Comparison of ENCODE assay signal across 1 cellular context in genomic region chr20:50727792-50728485, GRCh38.
TF ChIP-seq lines count a peak whose summit lies in the region.

No MANE protein-coding gene starts in this region.

TF ChIP-seq in K562, 482 proteins besides CTCF, POLR2A, EP300 and RAD21:
- TF ChIP-seq ZNF561 (CRISPR knock-in tag; conservative IDR thresholded peaks at IDR 0.05): no peak
- TF ChIP-seq ZNF407 (IDR thresholded peaks at IDR 0.05; ENCODE audit: low read depth): no peak
- no peak for TF ChIP-seq TEAD4 (IDR thresholded peaks at IDR 0.05; ENCODE audit: low read length)
- no peak for TF ChIP-seq TEAD4 (CRISPR knock-in tag; IDR thresholded peaks at IDR 0.05; ENCODE audit: borderline replicate concordance)
- TF ChIP-seq TFE3 (CRISPR knock-in tag; IDR thresholded peaks at IDR 0.05): peak; percentile 88
- TF ChIP-seq SMARCA4 (IDR thresholded peaks at IDR 0.05): no peak
- TF ChIP-seq BCOR (IDR thresholded peaks at IDR 0.05): no peak
- no peak for TF ChIP-seq ZNF511 (CRISPR knock-in tag; IDR thresholded peaks at IDR 0.05)
- no peak for TF ChIP-seq ZNF584 (CRISPR knock-in tag; IDR thresholded peaks at IDR 0.05; ENCODE audit: low read depth)
- no peak for TF ChIP-seq CEBPG (CRISPR knock-in tag; IDR thresholded peaks at IDR 0.05)
- peak; percentile 59 to 61; a peak in 2 of 4 replicates for TF ChIP-seq CEBPG (tag; conservative IDR thresholded peaks at IDR 0.05 in 1 of 2, IDR thresholded peaks at IDR 0.05 in 1 of 2)
- no peak for TF ChIP-seq SLC30A9 (CRISPR knock-in tag; IDR thresholded peaks at IDR 0.05)
- no peak for TF ChIP-seq MCM3 (IDR thresholded peaks at IDR 0.05)
- TF ChIP-seq EWSR1 (IDR thresholded peaks at IDR 0.05; ENCODE audit: borderline replicate concordance, low read depth, partially characterized antibody): peak; percentile 75
- no peak for TF ChIP-seq BACH1 (tag; IDR thresholded peaks at IDR 0.05)
- TF ChIP-seq MECOM (CRISPR knock-in tag; IDR thresholded peaks at IDR 0.05): no peak
- TF ChIP-seq CEBPB (tag; IDR thresholded peaks at IDR 0.05): peak; percentile 71
- TF ChIP-seq TOE1 (IDR thresholded peaks at IDR 0.05; ENCODE audit: borderline replicate concordance): peak; percentile 24; the same call in 1 of the 2 replicates
- TF ChIP-seq TOE1 (CRISPR knock-in tag; IDR thresholded peaks at IDR 0.05; ENCODE audit: borderline replicate concordance, low read depth): no peak
- no peak for TF ChIP-seq DACH1 (IDR thresholded peaks at IDR 0.05; ENCODE audit: partially characterized antibody)
- no peak for TF ChIP-seq SRSF3 (IDR thresholded peaks at IDR 0.05; ENCODE audit: insufficient read depth, low read length)
- TF ChIP-seq AFF1 (IDR thresholded peaks at IDR 0.05; ENCODE audit: low read depth in 1 of 2, partially characterized antibody in 2 of 2): no peak
- TF ChIP-seq ZNF143 (CRISPR knock-in tag; IDR thresholded peaks at IDR 0.05): no peak
- TF ChIP-seq NR2F6 (CRISPR knock-in tag; IDR thresholded peaks at IDR 0.05): no peak
- TF ChIP-seq RAD51 (IDR thresholded peaks at IDR 0.05; ENCODE audit: borderline replicate concordance, low read depth): peak; percentile 27; the same call in 1 of the 2 replicates
